ENCODE assay signal across 34 cellular contexts in the genomic region with DNA sequence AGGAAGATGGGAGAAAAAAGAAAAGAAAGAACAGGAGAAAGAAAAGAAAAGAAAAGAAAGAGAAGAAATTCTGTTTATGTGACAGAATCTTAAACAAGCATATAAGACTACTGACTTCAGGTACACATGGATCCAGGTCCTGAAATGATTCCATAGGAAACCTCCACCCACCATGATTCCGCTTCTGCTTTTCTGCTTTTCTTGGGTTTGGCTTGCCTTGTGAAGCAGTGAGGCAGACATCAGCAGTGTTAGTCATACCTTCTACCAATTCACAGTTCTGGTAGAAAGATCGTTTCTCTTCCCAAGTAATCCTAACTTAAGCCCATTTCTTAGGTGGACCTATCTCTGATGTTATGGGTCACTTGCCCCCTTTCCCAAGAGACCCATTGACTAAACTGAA.
"Had no signal": no experiment of that assay in that cellular context is flagged by ENCODE, and none has a peak within 500 bp of the region (broad histone marks: within the 10 kb centered on the region; RNA-seq: fewer than 3 reads in every experiment).

No MANE protein-coding gene starts in this region.

- H3K36me3 ChIP-seq: MG63 had no signal

- DNase-seq: Karpas-422, Kasumi-1, MG63, MM.1S, MV-4-11, NCI-H1048, NCI-H1092, NCI-H1092 treated with DMSO at 0.1 percent for 48 hours, NCI-H1105, NCI-H1105 treated with DMSO at 0.1 percent for 48 hours, NCI-H1417, NCI-H1417 treated with DMSO at 0.1 percent for 48 hours, NCI-H1436, NCI-H1436 treated with DMSO at 0.1 percent for 48 hours, NCI-H146, NCI-H1694, NCI-H1694 treated with DMSO at 0.1 percent for 48 hours, NCI-H187, NCI-H187 treated with DMSO at 0.1 percent for 48 hours, NCI-H1930, NCI-H2029, NCI-H2029 treated with DMSO at 0.1 percent for 48 hours, NCI-H2081, NCI-H2081 treated with DMSO at 0.1 percent for 48 hours, NCI-H2107, NCI-H2171, NCI-H2171 treated with DMSO at 0.1 percent for 48 hours, NCI-H2227 treated with DMSO at 0.1 percent for 48 hours, NCI-H226, NCI-H345, NCI-H446, NCI-H446 treated with DMSO at 0.1 percent for 48 hours, NCI-H510A, NCI-H510A treated with DMSO at 0.1 percent for 48 hours had no signal

- H3K4me3 ChIP-seq: MG63 had no signal

- H3K9me3 ChIP-seq: MG63 had no signal

- H3K27me3 ChIP-seq: MG63 had no signal
